9 cellular contexts compared by ENCODE assay signal in the genomic region with DNA sequence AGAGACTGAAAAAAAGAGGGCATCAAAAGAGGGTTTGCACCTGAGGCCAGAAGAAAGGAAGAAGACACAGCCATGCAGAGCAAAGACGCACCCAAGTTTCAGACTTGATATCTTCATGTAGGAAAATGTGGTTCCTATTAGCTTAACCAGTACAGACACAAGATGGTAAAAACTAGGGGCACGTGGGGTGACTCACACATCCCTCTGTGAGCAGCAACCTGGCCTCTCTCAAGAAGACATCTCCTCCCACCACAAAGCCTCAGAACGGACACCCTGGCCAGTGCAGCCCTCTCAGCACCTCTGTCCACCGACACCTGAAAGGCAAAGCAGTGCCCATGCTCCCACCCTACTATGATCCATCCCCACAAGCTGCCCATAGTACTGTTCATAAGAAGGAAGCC. TPM values are rescaled to one million over a fixed set of nuclear protein-coding genes. Genes with fewer than 3 reads are reported as not detected.
A peak's percentile ranks its signal among the peaks of the same experiment; 100 is the strongest.
DNase-seq lines count a peak whose midpoint lies in the region; ATAC-seq and TF ChIP-seq lines count a peak whose summit lies in the region.
"Had no signal": no experiment of that assay in that cellular context is flagged by ENCODE, and none has a peak within 500 bp of the region (broad histone marks: within the 10 kb centered on the region; RNA-seq: fewer than 3 reads in every experiment).

No MANE protein-coding gene starts in this region.

- H3K36me3 Mint-ChIP-seq in activated CD4-positive, alpha-beta T cell treated with anti-CD3 and anti-CD28 coated beads, Interleukin-2, amount 10 ng/mL, durations not matched to agents 7 days and 5 days (ENCODE audit: low read depth), result peaks cover 60% of the 10 kb centered on the region

- no peaks in the 10 kb centered on the region for H3K27me3 Mint-ChIP-seq in activated CD4-positive, alpha-beta T cell treated with anti-CD3 and anti-CD28 coated beads, Interleukin-2, amount 10 ng/mL, durations not matched to agents 7 days and 5 days

- no peak for TF ChIP-seq CTCF in AG09309 (IDR thresholded peaks at IDR 0.05; ENCODE audit: control insufficient read depth, insufficient read depth, low read depth, low read length, missing control alignments)
- no peak for TF ChIP-seq CTCF in HFF-Myc (IDR thresholded peaks at IDR 0.05; ENCODE audit: low read depth, low read length, missing control alignments)
- no peak for TF ChIP-seq CTCF in fibroblast of mammary gland (conservative IDR thresholded peaks at IDR 0.05; ENCODE audit: control insufficient read depth, insufficient read depth, low read depth, low read length)

- CTCF ChIA-PET in activated CD4-positive, alpha-beta T cell treated with anti-CD3 and anti-CD28 coated beads, Interleukin-2, amount 10 ng/mL, durations not matched to agents 7 days and 5 days (lab: Charles Lee), result interaction anchor here (0.5 to 1.5 kb wide), 6 partner anchors 29 to 85 kb away, joined by 3 read pairs; no protein-coding TSS in a partner anchor

- DNase-seq in AG09309 (ENCODE audit: low read depth) (peak; percentile 43), HFF-Myc (ENCODE audit: extremely low read depth, low read depth) (peak; percentile 72), fibroblast of mammary gland (ENCODE audit: low read depth) (peak; percentile 88), MV-4-11 (lab: John Stamatoyannopoulos, UW) (no peak), cortex of kidney (lab: John Stamatoyannopoulos, UW) (no peak), AML-193 (lab: John Stamatoyannopoulos, UW) (no peak)
- peak; percentile 70 for DNase-seq in activated CD4-positive, alpha-beta T cell treated with anti-CD3 and anti-CD28 coated beads, Interleukin-2, amount 10 ng/mL, durations not matched to agents 7 days and 5 days
- DNase-seq: BE2C had no signal

- ATAC-seq in HG02798 (IDR thresholded peaks at IDR 0.05; ENCODE audit: poor library complexity, unreplicated experiment), result no peak

- H3K4me3 Mint-ChIP-seq in activated CD4-positive, alpha-beta T cell treated with anti-CD3 and anti-CD28 coated beads, Interleukin-2, amount 10 ng/mL, durations not matched to agents 7 days and 5 days, result peak overlapping the region; percentile 30

- H3K4me3 ChIP-seq in AG09309 (ENCODE audit: control insufficient read depth, low read depth, low read length), result no peak overlapping the region
- H3K4me3 ChIP-seq in HFF-Myc (replicated peaks; ENCODE audit: low read depth, low read length), result no peak overlapping the region
- H3K4me3 ChIP-seq in fibroblast of mammary gland (ENCODE audit: control insufficient read depth, low read depth, low read length), result no peak overlapping the region

- H3K4me1 Mint-ChIP-seq in activated CD4-positive, alpha-beta T cell treated with anti-CD3 and anti-CD28 coated beads, Interleukin-2, amount 10 ng/mL, durations not matched to agents 7 days and 5 days, result peaks cover 80% of the 10 kb centered on the region

- peak overlapping the region; percentile 90 for H3K27ac Mint-ChIP-seq in activated CD4-positive, alpha-beta T cell treated with anti-CD3 and anti-CD28 coated beads, Interleukin-2, amount 10 ng/mL, durations not matched to agents 7 days and 5 days

- POLR2A ChIA-PET in activated CD4-positive, alpha-beta T cell treated with anti-CD3 and anti-CD28 coated beads, Interleukin-2, amount 10 ng/mL, durations not matched to agents 7 days and 5 days (lab: Charles Lee), result no interaction called here

- no peaks in the 10 kb centered on the region for H3K9me3 Mint-ChIP-seq in activated CD4-positive, alpha-beta T cell treated with anti-CD3 and anti-CD28 coated beads, Interleukin-2, amount 10 ng/mL, durations not matched to agents 7 days and 5 days

RNA-seq across cellular contexts. Expression of a gene that starts 33.3 kb away (rescaled TPM):
- total RNA-seq in activated CD4-positive, alpha-beta T cell treated with anti-CD3 and anti-CD28 coated beads, Interleukin-2, amount 10 ng/mL, durations not matched to agents 7 days and 5 days, result 10 to 100 TPM; 45.4 to 46.5 TPM

RNA-seq across cellular contexts. Expression of a gene that starts 33.3 kb away (rescaled TPM):
- 10 to 100 TPM; 13.4 to 14.3 TPM for total RNA-seq in activated CD4-positive, alpha-beta T cell treated with anti-CD3 and anti-CD28 coated beads, Interleukin-2, amount 10 ng/mL, durations not matched to agents 7 days and 5 days

RNA-seq across cellular contexts. Expression of a gene that starts 50.2 kb away (rescaled TPM):
- total RNA-seq in activated CD4-positive, alpha-beta T cell treated with anti-CD3 and anti-CD28 coated beads, Interleukin-2, amount 10 ng/mL, durations not matched to agents 7 days and 5 days, result 10 to 100 TPM; 38.8 to 39.3 TPM

Comparison
In these comparisons a context has a peak if more than half of its experiments do, and no peak if none do; other contexts are left out.
1. DNase-seq: peak in AG09309 (single experiment), HFF-Myc (single experiment), activated CD4-positive, alpha-beta T cell treated with anti-CD3 and anti-CD28 coated beads, Interleukin-2, amount 10 ng/mL, durations not matched to agents 7 days and 5 days (single experiment) and fibroblast of mammary gland (single experiment); none in MV-4-11 (single experiment), cortex of kidney (single experiment) and AML-193 (0 of 2).